1 cellular context compared by ENCODE assay signal in the genomic region with DNA sequence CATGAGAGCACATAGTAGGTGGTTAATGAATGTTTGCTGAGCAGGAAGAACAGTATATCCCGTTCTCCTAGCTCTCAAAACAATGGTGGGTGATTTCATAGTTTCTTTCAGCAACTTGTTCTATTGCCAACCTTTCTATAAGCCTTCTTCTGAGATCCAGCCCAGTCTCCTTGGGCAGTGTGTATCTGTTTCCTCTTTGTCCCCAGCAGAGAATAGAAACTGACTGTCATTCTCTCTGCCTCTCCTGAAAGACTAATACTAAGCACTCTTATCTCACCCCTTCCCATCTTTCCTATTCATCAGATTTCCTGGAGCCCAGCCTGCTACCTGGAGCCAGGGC.
TF ChIP-seq lines count a peak whose summit lies in the region.

No MANE protein-coding gene starts in this region.

TF ChIP-seq in H1, 55 proteins besides CTCF, POLR2A, EP300 and RAD21 (continued from another document):
- TF ChIP-seq, protein P1, sequence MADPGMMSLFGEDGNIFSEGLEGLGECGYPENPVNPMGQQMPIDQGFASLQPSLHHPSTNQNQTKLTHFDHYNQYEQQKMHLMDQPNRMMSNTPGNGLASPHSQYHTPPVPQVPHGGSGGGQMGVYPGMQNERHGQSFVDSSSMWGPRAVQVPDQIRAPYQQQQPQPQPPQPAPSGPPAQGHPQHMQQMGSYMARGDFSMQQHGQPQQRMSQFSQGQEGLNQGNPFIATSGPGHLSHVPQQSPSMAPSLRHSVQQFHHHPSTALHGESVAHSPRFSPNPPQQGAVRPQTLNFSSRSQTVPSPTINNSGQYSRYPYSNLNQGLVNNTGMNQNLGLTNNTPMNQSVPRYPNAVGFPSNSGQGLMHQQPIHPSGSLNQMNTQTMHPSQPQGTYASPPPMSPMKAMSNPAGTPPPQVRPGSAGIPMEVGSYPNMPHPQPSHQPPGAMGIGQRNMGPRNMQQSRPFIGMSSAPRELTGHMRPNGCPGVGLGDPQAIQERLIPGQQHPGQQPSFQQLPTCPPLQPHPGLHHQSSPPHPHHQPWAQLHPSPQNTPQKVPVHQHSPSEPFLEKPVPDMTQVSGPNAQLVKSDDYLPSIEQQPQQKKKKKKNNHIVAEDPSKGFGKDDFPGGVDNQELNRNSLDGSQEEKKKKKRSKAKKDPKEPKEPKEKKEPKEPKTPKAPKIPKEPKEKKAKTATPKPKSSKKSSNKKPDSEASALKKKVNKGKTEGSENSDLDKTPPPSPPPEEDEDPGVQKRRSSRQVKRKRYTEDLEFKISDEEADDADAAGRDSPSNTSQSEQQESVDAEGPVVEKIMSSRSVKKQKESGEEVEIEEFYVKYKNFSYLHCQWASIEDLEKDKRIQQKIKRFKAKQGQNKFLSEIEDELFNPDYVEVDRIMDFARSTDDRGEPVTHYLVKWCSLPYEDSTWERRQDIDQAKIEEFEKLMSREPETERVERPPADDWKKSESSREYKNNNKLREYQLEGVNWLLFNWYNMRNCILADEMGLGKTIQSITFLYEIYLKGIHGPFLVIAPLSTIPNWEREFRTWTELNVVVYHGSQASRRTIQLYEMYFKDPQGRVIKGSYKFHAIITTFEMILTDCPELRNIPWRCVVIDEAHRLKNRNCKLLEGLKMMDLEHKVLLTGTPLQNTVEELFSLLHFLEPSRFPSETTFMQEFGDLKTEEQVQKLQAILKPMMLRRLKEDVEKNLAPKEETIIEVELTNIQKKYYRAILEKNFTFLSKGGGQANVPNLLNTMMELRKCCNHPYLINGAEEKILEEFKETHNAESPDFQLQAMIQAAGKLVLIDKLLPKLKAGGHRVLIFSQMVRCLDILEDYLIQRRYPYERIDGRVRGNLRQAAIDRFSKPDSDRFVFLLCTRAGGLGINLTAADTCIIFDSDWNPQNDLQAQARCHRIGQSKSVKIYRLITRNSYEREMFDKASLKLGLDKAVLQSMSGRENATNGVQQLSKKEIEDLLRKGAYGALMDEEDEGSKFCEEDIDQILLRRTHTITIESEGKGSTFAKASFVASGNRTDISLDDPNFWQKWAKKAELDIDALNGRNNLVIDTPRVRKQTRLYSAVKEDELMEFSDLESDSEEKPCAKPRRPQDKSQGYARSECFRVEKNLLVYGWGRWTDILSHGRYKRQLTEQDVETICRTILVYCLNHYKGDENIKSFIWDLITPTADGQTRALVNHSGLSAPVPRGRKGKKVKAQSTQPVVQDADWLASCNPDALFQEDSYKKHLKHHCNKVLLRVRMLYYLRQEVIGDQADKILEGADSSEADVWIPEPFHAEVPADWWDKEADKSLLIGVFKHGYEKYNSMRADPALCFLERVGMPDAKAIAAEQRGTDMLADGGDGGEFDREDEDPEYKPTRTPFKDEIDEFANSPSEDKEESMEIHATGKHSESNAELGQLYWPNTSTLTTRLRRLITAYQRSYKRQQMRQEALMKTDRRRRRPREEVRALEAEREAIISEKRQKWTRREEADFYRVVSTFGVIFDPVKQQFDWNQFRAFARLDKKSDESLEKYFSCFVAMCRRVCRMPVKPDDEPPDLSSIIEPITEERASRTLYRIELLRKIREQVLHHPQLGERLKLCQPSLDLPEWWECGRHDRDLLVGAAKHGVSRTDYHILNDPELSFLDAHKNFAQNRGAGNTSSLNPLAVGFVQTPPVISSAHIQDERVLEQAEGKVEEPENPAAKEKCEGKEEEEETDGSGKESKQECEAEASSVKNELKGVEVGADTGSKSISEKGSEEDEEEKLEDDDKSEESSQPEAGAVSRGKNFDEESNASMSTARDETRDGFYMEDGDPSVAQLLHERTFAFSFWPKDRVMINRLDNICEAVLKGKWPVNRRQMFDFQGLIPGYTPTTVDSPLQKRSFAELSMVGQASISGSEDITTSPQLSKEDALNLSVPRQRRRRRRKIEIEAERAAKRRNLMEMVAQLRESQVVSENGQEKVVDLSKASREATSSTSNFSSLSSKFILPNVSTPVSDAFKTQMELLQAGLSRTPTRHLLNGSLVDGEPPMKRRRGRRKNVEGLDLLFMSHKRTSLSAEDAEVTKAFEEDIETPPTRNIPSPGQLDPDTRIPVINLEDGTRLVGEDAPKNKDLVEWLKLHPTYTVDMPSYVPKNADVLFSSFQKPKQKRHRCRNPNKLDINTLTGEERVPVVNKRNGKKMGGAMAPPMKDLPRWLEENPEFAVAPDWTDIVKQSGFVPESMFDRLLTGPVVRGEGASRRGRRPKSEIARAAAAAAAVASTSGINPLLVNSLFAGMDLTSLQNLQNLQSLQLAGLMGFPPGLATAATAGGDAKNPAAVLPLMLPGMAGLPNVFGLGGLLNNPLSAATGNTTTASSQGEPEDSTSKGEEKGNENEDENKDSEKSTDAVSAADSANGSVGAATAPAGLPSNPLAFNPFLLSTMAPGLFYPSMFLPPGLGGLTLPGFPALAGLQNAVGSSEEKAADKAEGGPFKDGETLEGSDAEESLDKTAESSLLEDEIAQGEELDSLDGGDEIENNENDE (IDR thresholded peaks at IDR 0.05; ENCODE audit: insufficient replicate concordance, low read length): no peak
- no peak for TF ChIP-seq TAF1 (IDR thresholded peaks at IDR 0.05; ENCODE audit: low read depth, low read length)
- TF ChIP-seq ATF3 (IDR thresholded peaks at IDR 0.05; ENCODE audit: insufficient read depth, low read depth, low read length): no peak
